21 cellular contexts compared by ENCODE assay signal in the genomic region with DNA sequence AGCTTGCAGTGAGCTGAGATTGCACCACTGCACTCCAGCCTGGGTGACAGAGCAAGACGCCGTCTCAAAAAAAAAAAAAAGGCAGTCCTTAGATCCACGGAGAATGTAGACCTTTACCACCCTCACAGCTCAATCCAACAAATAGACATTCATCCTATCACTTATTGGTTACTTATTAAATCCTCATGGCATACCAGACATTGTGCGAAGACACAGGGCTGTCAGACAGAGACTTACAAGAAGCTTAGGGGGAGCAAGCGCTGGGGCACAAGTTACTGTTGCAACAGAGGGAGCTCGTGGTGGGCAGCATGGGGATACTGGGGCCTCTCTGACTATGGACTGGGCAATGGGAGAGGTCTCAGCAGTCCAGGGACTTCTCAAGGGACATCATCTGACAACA.
A peak's percentile ranks its signal among the peaks of the same experiment; 100 is the strongest.
DNase-seq lines count a peak whose midpoint lies in the region; ATAC-seq, FAIRE-seq and TF ChIP-seq lines count a peak whose summit lies in the region.
"Had no signal": no experiment of that assay in that cellular context is flagged by ENCODE, and none has a peak within 500 bp of the region (broad histone marks: within the 10 kb centered on the region; RNA-seq: fewer than 3 reads in every experiment).

No MANE protein-coding gene starts in this region.

- H3K4me1 Mint-ChIP-seq in nephron: peaks cover 20% of the 10 kb centered on the region

- H3K36me3 Mint-ChIP-seq in nephron (ENCODE audit: low read depth): no peaks in the 10 kb centered on the region
- H3K36me3 Mint-ChIP-seq: CD14-positive monocyte had no signal

- no peaks in the 10 kb centered on the region for H3K9me3 Mint-ChIP-seq in nephron
- H3K9me3 Mint-ChIP-seq: CD14-positive monocyte had no signal

- peak; percentile 26 for DNase-seq in cardiac septum (ENCODE audit: low spot score)
- no peak for DNase-seq in left ventricle myocardium superior
- peak; percentile 94 for DNase-seq in epithelial cell of proximal tubule (ENCODE audit: low read depth)
- DNase-seq in NOMO-1 treated with dmso at 0.1 percent for 144 hours (lab: John Stamatoyannopoulos, UW; ENCODE audit: unreplicated experiment): no peak
- DNase-seq in GM19239 (ENCODE audit: insufficient read length, low spot score): no peak
- no peak for DNase-seq in DMS79 (lab: John Stamatoyannopoulos, UW)
- no peak for DNase-seq in retina
- DNase-seq: AML-193, DMS79 treated with DMSO at 0.1 percent for 48 hours, GOT3, HCEC 1CT, KG1, NCI-H1694, NCI-H2081, NCI-H2171, NCI-H524 treated with DMSO at 0.1 percent for 48 hours, NCI-H82, OCI-M1 had no signal

- no peak overlapping the region for H3K4me3 Mint-ChIP-seq in nephron
- H3K4me3 Mint-ChIP-seq: CD14-positive monocyte had no signal

- no peak for FAIRE-seq in GM19239 (lab: Jason Lieb, UNC)
- FAIRE-seq: GM12878 had no signal

- TF ChIP-seq CTCF in epithelial cell of proximal tubule (conservative IDR thresholded peaks at IDR 0.05; ENCODE audit: low read depth, low read length) (no peak), nephron (IDR thresholded peaks at IDR 0.05; ENCODE audit: unreplicated experiment in 3 of 3) (no peak)

- ATAC-seq in left ventricle myocardium superior: no peak
- ATAC-seq: GM12878 had no signal

- H3K4me3 ChIP-seq in epithelial cell of proximal tubule (ENCODE audit: low read depth, low read length): no peak overlapping the region
- H3K4me3 ChIP-seq: GM12878 had no signal

- intact Hi-C loops in cardiac septum (cut with DNase I) (no loop called here), left ventricle myocardium superior (cut with micrococcal nuclease) (loop anchor here (5.0 kb wide), 1 partner anchor 63 kb away; no protein-coding TSS in a partner anchor)

- H3K27me3 Mint-ChIP-seq in nephron (ENCODE audit: low read depth): peaks cover 8% of the 10 kb centered on the region

- H3K27ac Mint-ChIP-seq in nephron: peak overlapping the region; percentile 48 to 83 (median 59)

Comparison
In these comparisons a context has a peak if more than half of its experiments do, and no peak if none do; other contexts are left out.
1. DNase-seq: peak in cardiac septum (single experiment) and epithelial cell of proximal tubule (single experiment); none in left ventricle myocardium superior (single experiment), NOMO-1 treated with dmso at 0.1 percent for 144 hours (single experiment), GM19239 (single experiment), DMS79 (single experiment) and retina (single experiment).